In genomic region chr3:141331370-141332318, GRCh38 we compare ENCODE assay signal across 8 cellular contexts. TPM values are rescaled to one million over a fixed set of nuclear protein-coding genes. Genes with fewer than 3 reads are reported as not detected.
DNase-seq lines count a peak whose midpoint lies in the region; ATAC-seq and TF ChIP-seq lines count a peak whose summit lies in the region.

No MANE protein-coding gene starts in this region.

- H3K27me3 Mint-ChIP-seq in stimulated activated naive CD8-positive, alpha-beta T cell treated with anti-CD3 and anti-CD28 coated beads, Interleukin-15, amount 100 ng/mL, for 72 hours = no peaks in the 10 kb centered on the region

- intact Hi-C loops in colonic mucosa (cut with DNase I) = no loop called here

- no peaks in the 10 kb centered on the region for H3K9me3 Mint-ChIP-seq in stimulated activated naive CD8-positive, alpha-beta T cell treated with anti-CD3 and anti-CD28 coated beads, Interleukin-15, amount 100 ng/mL, for 72 hours

- no peak overlapping the region for H3K4me3 Mint-ChIP-seq in stimulated activated naive CD8-positive, alpha-beta T cell treated with anti-CD3 and anti-CD28 coated beads, Interleukin-15, amount 100 ng/mL, for 72 hours

- H3K36me3 ChIP-seq in BJ (ENCODE audit: control insufficient read depth, insufficient read depth, low read length) (no peaks in the 10 kb centered on the region), colonic mucosa (no peaks in the 10 kb centered on the region)

- H3K4me3 ChIP-seq in BJ (ENCODE audit: low read depth, low read length) (no peak overlapping the region), colonic mucosa (no peak overlapping the region)

- H3K4me1 ChIP-seq in colonic mucosa = peaks cover 17% of the 10 kb centered on the region

- H3K4me1 Mint-ChIP-seq in stimulated activated naive CD8-positive, alpha-beta T cell treated with anti-CD3 and anti-CD28 coated beads, Interleukin-15, amount 100 ng/mL, for 72 hours = peaks cover 15% of the 10 kb centered on the region

- POLR2A ChIA-PET in BJ (lab: Charles Lee) = no interaction called here

- H3K9ac ChIP-seq in colonic mucosa (ENCODE audit: low read depth in 2 of 2, low read length in 2 of 2) = peak overlapping the region in 1 of 2 donors; percentile 41

- H3K27ac Mint-ChIP-seq in stimulated activated naive CD8-positive, alpha-beta T cell treated with anti-CD3 and anti-CD28 coated beads, Interleukin-15, amount 100 ng/mL, for 72 hours = no peak overlapping the region

- DNase-seq in BJ (ENCODE audit: low read depth) (peak; percentile 94), colonic mucosa (no peak), myocyte (ENCODE audit: low read depth) (peak; percentile 96), NCI-H2196 treated with DMSO at 0.1 percent for 48 hours (lab: John Stamatoyannopoulos, UW; ENCODE audit: unreplicated experiment) (no peak), DMS114 treated with DMSO at 0.1 percent for 48 hours (lab: John Stamatoyannopoulos, UW; ENCODE audit: unreplicated experiment) (no peak), middle frontal gyrus (ENCODE audit: extremely low spot score, low spot score) (no peak)
- no peak for DNase-seq in stimulated activated naive CD8-positive, alpha-beta T cell treated with anti-CD3 and anti-CD28 coated beads, Interleukin-15, amount 100 ng/mL, for 72 hours

- H3K27ac ChIP-seq in colonic mucosa = peak overlapping the region; percentile 73

- CTCF ChIA-PET in BJ (lab: Yijun Ruan, JAX) = interaction anchor here (0.7 to 3.2 kb wide), 9 partner anchors 9 to 133 kb away, joined by 3 to 13 read pairs (median 4); no protein-coding TSS in a partner anchor

- H3K27me3 ChIP-seq in BJ (ENCODE audit: control insufficient read depth, insufficient read depth, low read length) = no peaks in the 10 kb centered on the region
- no peaks in the 10 kb centered on the region for H3K27me3 ChIP-seq in colonic mucosa

- peak; percentile 43 for ATAC-seq in HG03460 (IDR thresholded peaks at IDR 0.05; ENCODE audit: unreplicated experiment)
- no peak for ATAC-seq in stimulated activated naive CD8-positive, alpha-beta T cell treated with anti-CD3 and anti-CD28 coated beads, Interleukin-15, amount 100 ng/mL, for 72 hours

- H3K9me3 ChIP-seq in colonic mucosa = no peaks in the 10 kb centered on the region

- no peak for TF ChIP-seq CTCF in BJ (IDR thresholded peaks at IDR 0.05; ENCODE audit: insufficient read depth, low read depth, low read length)
- no peak for TF ChIP-seq CTCF in colonic mucosa (IDR thresholded peaks at IDR 0.05)

RNA-seq across cellular contexts. Expression of gene ZBTB38, which starts 36.7 kb away (rescaled TPM):
- 62.0 and 77.4 TPM in 2 replicates for polyA plus RNA-seq in BJ (2011; rRNA removed)
- polyA minus RNA-seq in BJ (2011; rRNA and poly(A)+ RNA removed) = 92.7 and 105 TPM in 2 replicates
- total RNA-seq in colonic mucosa (100 to 1,000 TPM in 1 of 2 donors, 10 to 100 TPM in 1; 95.5 to 112 TPM), myocyte (103 and 108 TPM in 2 replicates)
- 21.9 TPM for polyA plus RNA-seq in myocyte (2012)

Comparison
In these comparisons a context has a peak if more than half of its experiments do, and no peak if none do; other contexts are left out.
1. DNase-seq: peak in BJ (single experiment) and myocyte (single experiment); none in colonic mucosa (single experiment), stimulated activated naive CD8-positive, alpha-beta T cell treated with anti-CD3 and anti-CD28 coated beads, Interleukin-15, amount 100 ng/mL, for 72 hours (0 of 2), NCI-H2196 treated with DMSO at 0.1 percent for 48 hours (single experiment), DMS114 treated with DMSO at 0.1 percent for 48 hours (single experiment) and middle frontal gyrus (single experiment).